Comparison of ENCODE assay signal across 1 cellular context in the genomic region with DNA sequence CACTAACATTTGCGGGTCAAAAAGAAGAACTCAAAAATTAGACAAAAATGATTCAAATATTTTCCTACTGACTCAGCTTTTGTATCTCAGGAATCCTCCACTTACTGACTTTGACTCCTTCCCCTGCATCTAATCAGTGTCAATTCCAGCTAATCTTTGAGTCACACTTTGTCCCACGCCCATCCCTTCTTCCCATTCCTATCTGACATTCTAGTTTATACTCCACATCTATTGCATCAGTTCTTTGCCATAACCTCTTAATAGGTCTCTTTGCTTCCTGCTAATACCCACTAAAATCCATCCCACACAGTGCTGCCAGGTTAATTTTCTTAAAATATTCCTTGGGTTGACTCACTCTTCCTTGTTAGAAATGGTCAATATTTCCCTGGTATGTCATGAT.
TF ChIP-seq lines count a peak whose summit lies in the region.

No MANE protein-coding gene starts in this region.

TF ChIP-seq in H1, 55 proteins besides CTCF, POLR2A, EP300 and RAD21:
- no peak for TF ChIP-seq ZNF274 (IDR thresholded peaks at IDR 0.05; ENCODE audit: borderline replicate concordance, extremely low read depth, low read length)
- no peak for TF ChIP-seq PHF8 (conservative IDR thresholded peaks at IDR 0.05; ENCODE audit: low read depth, low read length)
- TF ChIP-seq NRF1 (IDR thresholded peaks at IDR 0.05; ENCODE audit: low read depth, low read length): no peak
- no peak for TF ChIP-seq SIN3A (conservative IDR thresholded peaks at IDR 0.05 in 1 of 2, IDR thresholded peaks at IDR 0.05 in 1 of 2; ENCODE audit: low read depth in 1 of 2, low read length in 2 of 2)
- TF ChIP-seq RXRA (IDR thresholded peaks at IDR 0.05; ENCODE audit: insufficient read depth, low read depth, low read length): no peak
